ENCODE assay signal across 17 cellular contexts in the genomic region with DNA sequence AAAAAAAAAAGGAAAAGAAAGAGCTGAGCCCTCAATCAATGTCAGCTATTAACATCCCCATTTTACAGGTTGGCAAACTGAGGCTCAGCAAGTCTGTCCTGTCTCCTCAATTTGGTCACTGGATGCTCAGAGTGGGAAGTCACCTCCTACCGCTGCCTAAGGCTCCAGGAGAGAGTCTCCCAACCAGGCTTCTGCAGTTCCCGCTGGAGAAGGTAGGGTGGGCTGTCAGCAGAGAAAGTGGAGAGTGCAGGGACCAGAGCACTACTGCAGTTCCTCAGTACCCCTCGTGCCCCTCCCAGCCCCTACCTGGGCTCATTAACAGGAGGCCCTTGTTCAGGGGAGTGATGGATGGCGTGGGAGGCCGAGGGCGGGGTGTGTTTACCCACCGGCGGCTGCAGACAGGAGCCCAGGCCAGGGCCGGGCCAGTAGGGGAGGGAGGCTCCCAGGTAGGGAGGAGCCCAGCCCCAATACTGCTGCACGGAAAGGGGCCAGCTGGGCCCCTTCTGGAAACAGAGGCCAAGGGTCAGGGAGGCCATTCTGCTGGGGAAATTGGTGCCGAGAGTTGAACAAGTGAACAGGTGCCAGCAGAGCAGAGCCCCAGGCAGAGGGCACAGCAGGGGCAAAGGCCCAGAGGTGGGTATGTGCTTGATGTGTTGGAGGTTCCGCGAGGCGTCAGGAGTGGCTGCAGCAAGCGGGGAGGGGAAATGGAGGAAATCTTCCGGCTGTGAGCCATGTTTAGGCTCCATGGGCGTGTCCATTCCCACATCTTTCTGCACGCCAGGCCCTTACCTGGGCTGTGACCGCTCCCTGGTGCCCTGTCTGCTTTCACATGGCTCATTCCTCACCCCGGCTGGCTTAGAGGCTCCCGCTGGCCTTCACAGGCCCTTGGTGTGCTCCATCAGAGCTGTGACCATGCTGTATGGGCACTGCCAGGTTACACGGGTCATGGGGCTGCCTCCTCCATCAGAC. TPM values are rescaled to one million over a fixed set of nuclear protein-coding genes. Genes with fewer than 3 reads are reported as not detected.
A peak's percentile ranks its signal among the peaks of the same experiment; 100 is the strongest.
DNase-seq lines count a peak whose midpoint lies in the region; ATAC-seq and TF ChIP-seq lines count a peak whose summit lies in the region.
"Had no signal": no experiment of that assay in that cellular context is flagged by ENCODE, and none has a peak within 500 bp of the region (broad histone marks: within the 10 kb centered on the region; RNA-seq: fewer than 3 reads in every experiment).

No MANE protein-coding gene starts in this region.

- TF ChIP-seq CTCF in astrocyte of the cerebellum (IDR thresholded peaks at IDR 0.05; ENCODE audit: low read depth, low read length, missing control alignments) (peak; percentile 13), left lung (IDR thresholded peaks at IDR 0.05) (no peak), MCF 10A (IDR thresholded peaks at IDR 0.05; ENCODE audit: unreplicated experiment) (no peak)

- peak; percentile 24 for DNase-seq in NCI-H510A treated with DMSO at 0.1 percent for 48 hours (lab: John Stamatoyannopoulos, UW)
- no peak for DNase-seq in NCI-H510A (lab: John Stamatoyannopoulos, UW)
- no peak for DNase-seq in astrocyte of the cerebellum (ENCODE audit: low read depth)
- DNase-seq in left lung: peak in 1 of 2 donors; percentile 76
- DNase-seq in MV-4-11 (lab: John Stamatoyannopoulos, UW): no peak
- no peak for DNase-seq in HT-29 (ENCODE audit: low spot score)
- no peak for DNase-seq in OCI-M2 (lab: John Stamatoyannopoulos, UW; ENCODE audit: unreplicated experiment)
- no peak for DNase-seq in MCF 10A (ENCODE audit: unreplicated experiment)
- DNase-seq: adrenal gland, cerebellar nuclear complex, foreskin melanocyte, GF-D8, mammary epithelial cell, natural killer cell, NCI-H2029 treated with DMSO at 0.1 percent for 48 hours, testis had no signal

- CTCF ChIA-PET in MCF 10A (lab: Yijun Ruan, JAX): interaction anchor here (0.6 to 0.8 kb wide), 5 partner anchors 46 to 198 kb away, joined by 3 read pairs; no protein-coding TSS in a partner anchor

- intact Hi-C loops in left lung (cut with DNase I) (no loop called here), MCF 10A (cut with micrococcal nuclease) (no loop called here)

- in situ Hi-C loops in astrocyte of the cerebellum (cut with HindIII; ENCODE audit: low sequenced_read_pairs): no loop called here

- POLR2A ChIA-PET in MCF 10A (lab: Yijun Ruan, JAX): no interaction called here

- no peak overlapping the region for H3K4me3 ChIP-seq in astrocyte of the cerebellum (ENCODE audit: low read depth, low read length)
- H3K4me3 ChIP-seq in left lung: no peak overlapping the region
- H3K4me3 ChIP-seq: adrenal gland, right atrium auricular region, testis had no signal

- no TSS peak for BruUV-seq in MCF 10A (replicated peaks; lab: Mats Ljungman, UMichigan)

- H3K4me1 ChIP-seq in left lung: no peaks in the 10 kb centered on the region
- H3K4me1 ChIP-seq: adrenal gland, testis had no signal

- no peak overlapping the region for H3K4me3 Mint-ChIP-seq in MCF 10A (ENCODE audit: unreplicated experiment)
- H3K4me3 Mint-ChIP-seq: natural killer cell had no signal

- no peaks in the 10 kb centered on the region for H3K36me3 ChIP-seq in left lung
- H3K36me3 ChIP-seq: adrenal gland, right atrium auricular region had no signal

- peaks cover 0 to 83% of the 10 kb centered on the region in 2 donors for H3K27me3 ChIP-seq in left lung
- H3K27me3 ChIP-seq: testis had no signal

- H3K9me3 ChIP-seq in left lung: no peaks in the 10 kb centered on the region
- H3K9me3 ChIP-seq: adrenal gland, right atrium auricular region, testis had no signal

- no peak overlapping the region for H3K27ac ChIP-seq in left lung
- H3K27ac ChIP-seq: adrenal gland, right atrium auricular region, testis had no signal

- no peaks in the 10 kb centered on the region for H3K4me1 Mint-ChIP-seq in MCF 10A (ENCODE audit: insufficient read depth, unreplicated experiment)
- H3K4me1 Mint-ChIP-seq: natural killer cell had no signal

- peaks cover 14% of the 10 kb centered on the region for H3K27me3 Mint-ChIP-seq in MCF 10A (ENCODE audit: insufficient read depth, unreplicated experiment)

- ATAC-seq in left lung: peak; percentile 70

- H3K27ac Mint-ChIP-seq in MCF 10A (ENCODE audit: low read depth, unreplicated experiment): no peak overlapping the region
- H3K27ac Mint-ChIP-seq: natural killer cell had no signal

- H3K9me3 Mint-ChIP-seq in MCF 10A (ENCODE audit: unreplicated experiment): no peaks in the 10 kb centered on the region
- H3K9me3 Mint-ChIP-seq: natural killer cell had no signal

- no peaks in the 10 kb centered on the region for H3K36me3 Mint-ChIP-seq in MCF 10A (ENCODE audit: insufficient read depth, unreplicated experiment)
- H3K36me3 Mint-ChIP-seq: natural killer cell had no signal

RNA-seq across cellular contexts. Expression of a gene that starts 7.6 kb away (rescaled TPM):
- total RNA-seq in left lung: 10 to 100 TPM in 1 of 2 donors, 1 to 10 TPM in 1; 1.9 to 47.7 TPM
- not detected in 2 replicates for total RNA-seq in HT-29 (2014; rRNA removed; shearing (Covaris generic))
- total RNA-seq in MCF 10A (2022): not detected in 2 replicates
- total RNA-seq: natural killer cell had no signal

RNA-seq across cellular contexts. Expression of a gene that starts 33.1 kb away (rescaled TPM):
- total RNA-seq in left lung (10 to 100 TPM; 66.9 to 80.9 TPM), MCF 10A (2022) (79.8 and 85.0 TPM in 2 replicates)
- 73.7 and 79.5 TPM in 2 replicates for total RNA-seq in HT-29 (2014; rRNA removed; shearing (Covaris generic))
